8 cellular contexts compared by ENCODE assay signal in genomic region chr1:236120725-236121153, GRCh38. TPM values are rescaled to one million over a fixed set of nuclear protein-coding genes. Genes with fewer than 3 reads are reported as not detected.
DNase-seq lines count a peak whose midpoint lies in the region; ATAC-seq and TF ChIP-seq lines count a peak whose summit lies in the region.
"Had no signal": no experiment of that assay in that cellular context is flagged by ENCODE, and none has a peak within 500 bp of the region (broad histone marks: within the 10 kb centered on the region; RNA-seq: fewer than 3 reads in every experiment).

No MANE protein-coding gene starts in this region.

- intact Hi-C loops in prostate gland (cut with DNase I), result no loop called here

- H3K27ac Mint-ChIP-seq in IgD-negative memory B cell, result no peak overlapping the region
- peak overlapping the region; percentile 18 for H3K27ac Mint-ChIP-seq in nephron progenitor cell

- no peaks in the 10 kb centered on the region for H3K36me3 ChIP-seq in prostate gland
- H3K36me3 ChIP-seq: tibial artery had no signal

- 71% methylated on average over 10 of the region's 10 CpGs for WGBS in prostate gland

- ATAC-seq in GM18519 (IDR thresholded peaks at IDR 0.05; ENCODE audit: low FRiP score, unreplicated experiment) (peak; percentile 36), GM21528 (IDR thresholded peaks at IDR 0.05; ENCODE audit: low FRiP score, unreplicated experiment) (peak; percentile 69)

- no peak overlapping the region for H3K4me3 ChIP-seq in prostate gland
- H3K4me3 ChIP-seq: tibial artery had no signal

- DNase-seq in nephron progenitor cell (no peak), G401 (ENCODE audit: low spot score) (no peak), prostate gland (ENCODE audit: low spot score) (no peak)
- no peak for DNase-seq in NK-92 treated with Interleukin-12 subunit alpha and Interleukin-12 subunit beta, amount 100 ng/mL, for 24 hours (lab: John Stamatoyannopoulos, UW)
- DNase-seq: tibial artery had no signal

- H3K4me3 Mint-ChIP-seq in IgD-negative memory B cell, result peak overlapping the region; percentile 7 to 84 (median 78)
- H3K4me3 Mint-ChIP-seq in nephron progenitor cell, result no peak overlapping the region

- in situ Hi-C loops in G401 (cut with HindIII; ENCODE audit: low sequenced_read_pairs), result loop anchor here (25.0 kb wide), 1 partner anchor 367 kb away; no protein-coding TSS in a partner anchor

- no peak for TF ChIP-seq POLR2A in prostate gland (IDR thresholded peaks at IDR 0.05)

- no peaks in the 10 kb centered on the region for H3K27me3 ChIP-seq in prostate gland (replicated peaks; ENCODE audit: insufficient read depth)
- H3K27me3 ChIP-seq: tibial artery had no signal

- H3K4me1 ChIP-seq in prostate gland (replicated peaks), result no peaks in the 10 kb centered on the region
- H3K4me1 ChIP-seq: tibial artery had no signal

- H3K27me3 Mint-ChIP-seq in IgD-negative memory B cell (peaks cover 3% of the 10 kb centered on the region), nephron progenitor cell (ENCODE audit: low read depth, poor library complexity) (peaks cover 13% of the 10 kb centered on the region)

- H3K9me3 Mint-ChIP-seq in IgD-negative memory B cell (no peaks in the 10 kb centered on the region), nephron progenitor cell (no peaks in the 10 kb centered on the region)

- H3K9me3 ChIP-seq in prostate gland, result no peaks in the 10 kb centered on the region
- H3K9me3 ChIP-seq: tibial artery had no signal

- H3K36me3 Mint-ChIP-seq in IgD-negative memory B cell, result no peaks in the 10 kb centered on the region
- no peaks in the 10 kb centered on the region for H3K36me3 Mint-ChIP-seq in nephron progenitor cell (ENCODE audit: low read depth)

- no peak for TF ChIP-seq CTCF in nephron progenitor cell (IDR thresholded peaks at IDR 0.05)
- TF ChIP-seq CTCF in prostate gland (IDR thresholded peaks at IDR 0.05), result no peak

- H3K27ac ChIP-seq in prostate gland, result no peak overlapping the region
- H3K27ac ChIP-seq: tibial artery had no signal

- H3K4me1 Mint-ChIP-seq in IgD-negative memory B cell (peaks cover 8 to 18% (median 15%) of the 10 kb centered on the region in 3 donors), nephron progenitor cell (peaks cover 46% of the 10 kb centered on the region)

RNA-seq across cellular contexts. Expression of gene GPR137B, which starts 21.6 kb away (rescaled TPM):
- 1.9 TPM for polyA plus RNA-seq in IgD-negative memory B cell
- 0.37 and 4.2 TPM in 2 replicates for total RNA-seq in G401 (2014; rRNA removed; shearing (Covaris generic))
- 10 to 100 TPM in 1 of 2 donors, 1 to 10 TPM in 1; 9.1 to 33.7 TPM for total RNA-seq in prostate gland

RNA-seq across cellular contexts. Expression of gene NID1, which starts 55.8 kb away (rescaled TPM):
- not detected for polyA plus RNA-seq in IgD-negative memory B cell
- 21.7 and 27.2 TPM in 2 replicates for total RNA-seq in G401 (2014; rRNA removed; shearing (Covaris generic))
- total RNA-seq in prostate gland, result 10 to 100 TPM; 21.6 to 74.9 TPM
